In genomic region chr2:173298536-173299097, GRCh38 we compare ENCODE assay signal across 11 cellular contexts.
"Had no signal": no experiment of that assay in that cellular context is flagged by ENCODE, and none has a peak within 500 bp of the region (broad histone marks: within the 10 kb centered on the region; RNA-seq: fewer than 3 reads in every experiment).

No MANE protein-coding gene starts in this region.

- ATAC-seq: esophagus mucosa, mucosa of descending colon, natural killer cell had no signal

- H3K27me3 ChIP-seq: right atrium auricular region had no signal

- DNase-seq: activated CD4-positive, alpha-beta memory T cell treated with anti-CD3 and anti-CD28 coated beads, Interleukin-2, amount 10 ng/mL, durations not matched to agents 7 days and 5 days; activated naive CD4-positive, alpha-beta T cell; central memory CD4-positive, alpha-beta T cell; head of caudate nucleus; mammary epithelial cell; mucosa of descending colon; natural killer cell; nucleus accumbens; small intestine had no signal

- H3K36me3 ChIP-seq: right atrium auricular region had no signal

- H3K27ac ChIP-seq: right atrium auricular region had no signal

- H3K4me1 ChIP-seq: right atrium auricular region had no signal

- H3K4me3 ChIP-seq: mucosa of descending colon, right atrium auricular region had no signal
